21 cellular contexts compared by ENCODE assay signal in genomic region chr3:167710552-167710951, GRCh38. TPM values are rescaled to one million over a fixed set of nuclear protein-coding genes. Genes with fewer than 3 reads are reported as not detected.
"Had no signal": no experiment of that assay in that cellular context is flagged by ENCODE, and none has a peak within 500 bp of the region (broad histone marks: within the 10 kb centered on the region; RNA-seq: fewer than 3 reads in every experiment).

No MANE protein-coding gene starts in this region.

- H3K4me3 Mint-ChIP-seq: activated naive CD4-positive, alpha-beta T cell treated with anti-CD3 and anti-CD28 coated beads, Interleukin-2, amount 10 ng/mL, durations not matched to agents 7 days and 5 days; immature natural killer cell; memory B cell; naive thymus-derived CD4-positive, alpha-beta T cell had no signal

- H3K27me3 Mint-ChIP-seq: activated naive CD4-positive, alpha-beta T cell treated with anti-CD3 and anti-CD28 coated beads, Interleukin-2, amount 10 ng/mL, durations not matched to agents 7 days and 5 days; memory B cell; naive thymus-derived CD4-positive, alpha-beta T cell had no signal

- H3K9me3 ChIP-seq: adrenal gland, esophagus squamous epithelium, heart right ventricle, neutrophil, thyroid gland had no signal

- H3K27ac Mint-ChIP-seq: activated naive CD4-positive, alpha-beta T cell treated with anti-CD3 and anti-CD28 coated beads, Interleukin-2, amount 10 ng/mL, durations not matched to agents 7 days and 5 days; memory B cell had no signal

- H3K36me3 ChIP-seq: WERI-Rb-1 had no signal

- ATAC-seq: heart right ventricle; left ventricle myocardium superior; naive thymus-derived CD4-positive, alpha-beta T cell; sciatic nerve had no signal

- H3K9ac ChIP-seq: parathyroid adenoma had no signal

- H3K27ac ChIP-seq: adrenal gland, esophagus squamous epithelium, heart right ventricle, neutrophil, parathyroid adenoma, thyroid gland, WERI-Rb-1 had no signal

- H3K4me3 ChIP-seq: adrenal gland, esophagus squamous epithelium, heart right ventricle, smooth muscle cell, thyroid gland had no signal

- DNase-seq: activated CD4-positive, alpha-beta T cell treated with anti-CD3 and anti-CD28 coated beads, Interleukin-2, amount 50 U/mL, for 4 hours; activated naive CD4-positive, alpha-beta T cell treated with anti-CD3 and anti-CD28 coated beads, Interleukin-2, amount 10 ng/mL, durations not matched to agents 7 days and 5 days; activated T-cell treated with anti-CD3 and anti-CD28 coated beads for 4 hours; adrenal gland; effector CD4-positive, alpha-beta T cell; esophagus squamous epithelium; heart right ventricle; immature natural killer cell; kidney glomerular epithelial cell; left ventricle myocardium superior; naive thymus-derived CD4-positive, alpha-beta T cell; stimulated activated CD4-positive, alpha-beta T cell treated with anti-CD3 and anti-CD28 coated beads, Interleukin-4, amount 100 ng/mL, for 1 hour; T-helper 2 cell; thyroid gland; WERI-Rb-1 had no signal

- H3K27me3 ChIP-seq: adrenal gland, esophagus squamous epithelium, heart right ventricle, neutrophil, thyroid gland had no signal

- H3K4me1 ChIP-seq: esophagus squamous epithelium, parathyroid adenoma, thyroid gland had no signal

- H3K9me3 Mint-ChIP-seq: activated naive CD4-positive, alpha-beta T cell treated with anti-CD3 and anti-CD28 coated beads, Interleukin-2, amount 10 ng/mL, durations not matched to agents 7 days and 5 days; immature natural killer cell; memory B cell had no signal

RNA-seq across cellular contexts. Expression of gene WDR49, which starts 56.8 kb away (rescaled TPM):
- total RNA-seq: endothelial cell of umbilical vein had no signal
- polyA plus RNA-seq: endothelial cell of umbilical vein; naive thymus-derived CD4-positive, alpha-beta T cell; smooth muscle cell had no signal
